In genomic region chr10:74955796-74956195, GRCh38 we compare ENCODE assay signal across 21 cellular contexts.
DNase-seq lines count a peak whose midpoint lies in the region; ATAC-seq, FAIRE-seq and TF ChIP-seq lines count a peak whose summit lies in the region.
"Had no signal": no experiment of that assay in that cellular context is flagged by ENCODE, and none has a peak within 500 bp of the region (broad histone marks: within the 10 kb centered on the region; RNA-seq: fewer than 3 reads in every experiment).

No MANE protein-coding gene starts in this region.

- DNase-seq in EH (ENCODE audit: low read depth) (peak; percentile 26), IMR-90 (peak; percentile 30), RCC 7860 (ENCODE audit: low spot score) (no peak), fibroblast of pulmonary artery (ENCODE audit: low read depth) (peak; percentile 18), COLO668 (lab: John Stamatoyannopoulos, UW; ENCODE audit: unreplicated experiment) (no peak)
- DNase-seq in central memory CD4-positive, alpha-beta T cell = no peak
- DNase-seq: AML-193, Caco-2, DMS153, GM23248, MG63, NCI-H1436, NCI-H2029, NCI-H2171, NCI-H774, PC-3, SK-N-SH, T-cell had no signal

- H3K4me3 ChIP-seq in IMR-90 (ENCODE audit: insufficient read depth, low read depth, low read length) = no peak overlapping the region
- H3K4me3 ChIP-seq in fibroblast of pulmonary artery (replicated peaks; ENCODE audit: low read depth, low read length) = no peak overlapping the region
- H3K4me3 ChIP-seq: GM23248, MG63 had no signal

- H3K27ac ChIP-seq in IMR-90 (ENCODE audit: insufficient read depth, low read length) = no peak overlapping the region
- H3K27ac ChIP-seq: GM23248, KMS-11 had no signal

- CTCF ChIA-PET in IMR-90 (lab: Yijun Ruan, JAX) = no interaction called here

- no peak overlapping the region for H2BK20ac ChIP-seq in IMR-90 (ENCODE audit: low read depth, low read length)

- no peak overlapping the region for H2AK5ac ChIP-seq in IMR-90 (ENCODE audit: low read depth, low read length)

- no peak overlapping the region for H3K56ac ChIP-seq in IMR-90 (ENCODE audit: extremely low read depth, insufficient read depth, low read length)

- BruUV-seq in IMR-90 (replicated peaks; lab: Mats Ljungman, UMichigan) = no TSS peak

- no peak overlapping the region for H3K14ac ChIP-seq in IMR-90 (replicated peaks; ENCODE audit: low read depth, low read length)

- H4K91ac ChIP-seq in IMR-90 (ENCODE audit: insufficient read depth, low read depth, low read length) = no peak overlapping the region

- no peak overlapping the region for H2BK15ac ChIP-seq in IMR-90 (ENCODE audit: low read depth, low read length)

- TF ChIP-seq RAD21 in IMR-90 (IDR thresholded peaks at IDR 0.05; ENCODE audit: low read length) = no peak

- peak; percentile 2 for FAIRE-seq in RCC 7860 (lab: Jason Lieb, UNC)

- no peak overlapping the region for H3K23ac ChIP-seq in IMR-90 (ENCODE audit: low read depth, low read length)

- H3K4me1 ChIP-seq in IMR-90 (ENCODE audit: control insufficient read depth, insufficient read depth, low read length) = no peaks in the 10 kb centered on the region

- H3K27me3 ChIP-seq in IMR-90 (ENCODE audit: control insufficient read depth, insufficient read depth, low read length) = no peaks in the 10 kb centered on the region
- H3K27me3 ChIP-seq: MG63 had no signal

- no peak overlapping the region for H2AFZ ChIP-seq in IMR-90 (replicated peaks; ENCODE audit: low read length, poor library complexity)
- H2AFZ ChIP-seq: GM23248 had no signal

- H2BK120ac ChIP-seq in IMR-90 (ENCODE audit: low read depth, low read length) = no peak overlapping the region

- intact Hi-C loops in IMR-90 (cut with micrococcal nuclease) = no loop called here

- TF ChIP-seq CTCF in IMR-90 (conservative IDR thresholded peaks at IDR 0.05; ENCODE audit: low read depth, low read length) = no peak
- no peak for TF ChIP-seq CTCF in fibroblast of pulmonary artery (IDR thresholded peaks at IDR 0.05; ENCODE audit: low read length, missing control alignments)

- H3K79me1 ChIP-seq in IMR-90 (ENCODE audit: low read depth in 1 of 2, low read length in 2 of 2) = peaks cover 34 to 44% of the 10 kb centered on the region in 2 experiments

- no peak overlapping the region for H4K5ac ChIP-seq in IMR-90 (ENCODE audit: low read depth, low read length)

- H3K4me2 ChIP-seq in IMR-90 (ENCODE audit: low read depth, low read length) = no peak overlapping the region
- H3K4me2 ChIP-seq: KMS-11, SK-N-SH had no signal

- no peak for ATAC-seq in IMR-90 (ENCODE audit: low read depth)
- no peak for ATAC-seq in HG02870 (IDR thresholded peaks at IDR 0.05; ENCODE audit: unreplicated experiment)
- ATAC-seq: HCT116, PC-3, T-cell had no signal

- H3K9me1 ChIP-seq in IMR-90 (ENCODE audit: insufficient read depth, low read length) = 0 out of 2 replicates have a peak, but pooled peaks cover 3% of the 10 kb centered on the region

- POLR2A ChIA-PET in IMR-90 (lab: Charles Lee; ENCODE audit: unreplicated experiment) = no interaction called here

- no peak overlapping the region for H2AK9ac ChIP-seq in IMR-90 (replicated peaks; ENCODE audit: low read depth, low read length, poor library complexity)

- no peaks in the 10 kb centered on the region for H4K20me1 ChIP-seq in IMR-90 (ENCODE audit: insufficient read depth, low read length)

- no peak overlapping the region for H4K8ac ChIP-seq in IMR-90 (ENCODE audit: low read depth in 2 of 2, low read length in 2 of 2)

- H3K36me3 ChIP-seq in IMR-90 (ENCODE audit: control insufficient read depth, insufficient read depth, low read length) = no peaks in the 10 kb centered on the region; the same call in 1 of the 2 replicates
- H3K36me3 ChIP-seq: MG63 had no signal

- TF ChIP-seq POLR2A in IMR-90 (IDR thresholded peaks at IDR 0.05; ENCODE audit: low read depth, low read length) = no peak

- H3K9me3 ChIP-seq in IMR-90 (ENCODE audit: control insufficient read depth, insufficient read depth, low read length) = no peaks in the 10 kb centered on the region
- H3K9me3 ChIP-seq: Caco-2, MG63, SK-N-SH had no signal

- in situ Hi-C loops in IMR-90 (cut with MboI; ENCODE audit: low sequenced_read_pairs) = no loop called here

- dilution Hi-C loops in IMR-90 (cut with HindIII; ENCODE audit: low sequenced_read_pairs, unreplicated experiment) = no loop called here

- no CpG with 5 or more reads among the region's 5 CpGs for WGBS in IMR-90 (ENCODE audit: extremely low coverage in 2 of 2, insufficient read length in 1 of 2), 2 experiments

- no peak overlapping the region for H3K18ac ChIP-seq in IMR-90 (ENCODE audit: low read depth, low read length)

- H2BK5ac ChIP-seq in IMR-90 (ENCODE audit: low read depth, low read length, poor library complexity, severe bottlenecking) = no peak overlapping the region

- H3K9ac ChIP-seq in IMR-90 (ENCODE audit: low read depth, low read length) = no peak overlapping the region
- H3K9ac ChIP-seq: GM23248, KMS-11, SK-N-SH had no signal

- no peak overlapping the region for H3K4ac ChIP-seq in IMR-90 (ENCODE audit: low read depth, low read length)

TF ChIP-seq in IMR-90, 13 proteins besides CTCF, POLR2A, EP300 and RAD21:
- TF ChIP-seq MAZ (IDR thresholded peaks at IDR 0.05; ENCODE audit: borderline replicate concordance, low read depth, low read length) = no peak
- no peak for TF ChIP-seq NFE2L2 (IDR thresholded peaks at IDR 0.05; ENCODE audit: low read depth, low read length)
- peak; percentile 60; the same call in 1 of the 2 replicates for TF ChIP-seq CEBPB (IDR thresholded peaks at IDR 0.05; ENCODE audit: low read depth, low read length)
- no peak for TF ChIP-seq MAFK (IDR thresholded peaks at IDR 0.05; ENCODE audit: low read depth, low read length)
- TF ChIP-seq FOS (IDR thresholded peaks at IDR 0.05; ENCODE audit: low read depth, low read length) = no peak

Comparison
In these comparisons a context has a peak if more than half of its experiments do, and no peak if none do; other contexts are left out.
1. DNase-seq: peak in EH (single experiment), IMR-90 (single experiment) and fibroblast of pulmonary artery (single experiment); none in RCC 7860 (single experiment), central memory CD4-positive, alpha-beta T cell (single experiment) and COLO668 (single experiment).